Comparison of ENCODE assay signal across 8 cellular contexts in genomic region chr5:123813937-123814624, GRCh38.
DNase-seq lines count a peak whose midpoint lies in the region; ATAC-seq and TF ChIP-seq lines count a peak whose summit lies in the region.

No MANE protein-coding gene starts in this region.

- intact Hi-C loops in CD8-positive, alpha-beta T cell (cut with DNase I, micrococcal nuclease): no loop called here

- no peaks in the 10 kb centered on the region for H3K36me3 ChIP-seq in adipocyte (ENCODE audit: control insufficient read depth, insufficient read depth, low read length, severe bottlenecking)
- no peaks in the 10 kb centered on the region for H3K36me3 ChIP-seq in CD8-positive, alpha-beta T cell (ENCODE audit: insufficient read depth, low read length)

- no peak overlapping the region for H3K27ac ChIP-seq in CD8-positive, alpha-beta T cell (ENCODE audit: low read depth, low read length)

- H3K4me1 Mint-ChIP-seq in CD8-positive, alpha-beta T cell (ENCODE audit: low read depth): no peaks in the 10 kb centered on the region

- H3K9me3 ChIP-seq in adipocyte (ENCODE audit: control insufficient read depth, low read length): no peaks in the 10 kb centered on the region
- no peaks in the 10 kb centered on the region for H3K9me3 ChIP-seq in CD8-positive, alpha-beta T cell (ENCODE audit: low read length)

- peaks cover 15% of the 10 kb centered on the region for H3K4me1 ChIP-seq in adipocyte (ENCODE audit: control insufficient read depth, insufficient read depth, low read length)
- H3K4me1 ChIP-seq in CD8-positive, alpha-beta T cell (ENCODE audit: insufficient read depth, low read length): no peaks in the 10 kb centered on the region

- CTCF ChIA-PET in CD8-positive, alpha-beta T cell (lab: Charles Lee): no interaction called here

- H3K9ac ChIP-seq in adipocyte (ENCODE audit: low read length): no peak overlapping the region

- H3K27me3 Mint-ChIP-seq in CD8-positive, alpha-beta T cell (ENCODE audit: low read depth): no peaks in the 10 kb centered on the region

- no peak for TF ChIP-seq CTCF in CD8-positive, alpha-beta T cell (IDR thresholded peaks at IDR 0.05)

- no peaks in the 10 kb centered on the region for H3K9me3 Mint-ChIP-seq in CD8-positive, alpha-beta T cell

- H3K36me3 Mint-ChIP-seq in CD8-positive, alpha-beta T cell: no peaks in the 10 kb centered on the region

- POLR2A ChIA-PET in CD8-positive, alpha-beta T cell (lab: Charles Lee): no interaction called here

- no peak overlapping the region for H3K4me3 ChIP-seq in adipocyte (ENCODE audit: low read length)
- H3K4me3 ChIP-seq in CD8-positive, alpha-beta T cell (ENCODE audit: low read depth, low read length): no peak overlapping the region

- peak; percentile 44 for DNase-seq in GM04503 (ENCODE audit: low read depth)
- DNase-seq in NCI-H1436 treated with DMSO at 0.1 percent for 48 hours (lab: John Stamatoyannopoulos, UW): peak; percentile 89
- peak; percentile 83 for DNase-seq in adipocyte (ENCODE audit: low read depth)
- peak; percentile 23 to 77 for DNase-seq in lung microvascular endothelial cell (ENCODE audit: low read depth in 2 of 2)
- no peak for DNase-seq in GOT3 (lab: John Stamatoyannopoulos, UW)
- no peak for DNase-seq in putamen (ENCODE audit: low spot score)
- no peak for DNase-seq in CD8-positive, alpha-beta T cell

- no peak overlapping the region for H3K4me3 Mint-ChIP-seq in CD8-positive, alpha-beta T cell

- H3K27ac Mint-ChIP-seq in CD8-positive, alpha-beta T cell: no peak overlapping the region

- no peak for ATAC-seq in CD8-positive, alpha-beta T cell
- no peak for ATAC-seq in GM21447 (IDR thresholded peaks at IDR 0.05; ENCODE audit: unreplicated experiment)

- no peaks in the 10 kb centered on the region for H3K27me3 ChIP-seq in adipocyte (replicated peaks; ENCODE audit: control insufficient read depth, insufficient read depth, low read length)
- no peaks in the 10 kb centered on the region for H3K27me3 ChIP-seq in CD8-positive, alpha-beta T cell (ENCODE audit: insufficient read depth, low read length)

Comparison
In these comparisons a context has a peak if more than half of its experiments do, and no peak if none do; other contexts are left out.
1. DNase-seq: peak in GM04503 (single experiment), NCI-H1436 treated with DMSO at 0.1 percent for 48 hours (single experiment), adipocyte (single experiment) and lung microvascular endothelial cell (2 of 2); none in GOT3 (single experiment), putamen (single experiment) and CD8-positive, alpha-beta T cell (0 of 7).